Comparison of ENCODE assay signal across 14 cellular contexts in the genomic region with DNA sequence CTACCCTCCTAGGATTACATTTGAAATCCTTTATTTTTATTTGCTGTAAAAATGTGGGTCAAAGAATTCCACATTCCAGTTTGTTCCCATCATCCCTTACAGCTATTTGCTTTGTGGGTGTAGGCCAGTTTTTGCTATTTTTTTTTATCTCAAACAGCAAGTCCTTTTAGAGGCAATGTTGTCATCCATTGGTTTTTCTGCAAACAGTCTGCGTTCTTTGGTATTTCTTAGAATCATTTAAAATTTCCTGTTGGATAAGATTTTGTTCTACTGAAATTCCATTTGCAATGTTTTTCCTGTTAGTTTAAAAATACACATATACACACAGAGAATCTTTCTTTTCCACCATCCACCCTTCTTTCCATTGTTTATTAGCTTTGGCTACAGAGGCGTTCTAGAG. TPM values are rescaled to one million over a fixed set of nuclear protein-coding genes. Genes with fewer than 3 reads are reported as not detected.
A peak's percentile ranks its signal among the peaks of the same experiment; 100 is the strongest.
DNase-seq lines count a peak whose midpoint lies in the region; ATAC-seq and TF ChIP-seq lines count a peak whose summit lies in the region.
"Had no signal": no experiment of that assay in that cellular context is flagged by ENCODE, and none has a peak within 500 bp of the region (broad histone marks: within the 10 kb centered on the region; RNA-seq: fewer than 3 reads in every experiment).

No MANE protein-coding gene starts in this region.

- H3K4me3 Mint-ChIP-seq in natural killer cell treated with Interleukin-12 subunit alpha and Interleukin-12 subunit beta and Interleukin-15 and Interleukin-18, amount 100 ng/mL, for 72 hours: no peak overlapping the region
- H3K4me3 Mint-ChIP-seq: central memory CD8-positive, alpha-beta T cell had no signal

- no peaks in the 10 kb centered on the region for H3K36me3 ChIP-seq in stomach smooth muscle (ENCODE audit: control insufficient read depth in 2 of 2, insufficient read depth in 2 of 2, low read length in 2 of 2)

- H3K4me1 Mint-ChIP-seq in natural killer cell treated with Interleukin-12 subunit alpha and Interleukin-12 subunit beta and Interleukin-15 and Interleukin-18, amount 100 ng/mL, for 72 hours (ENCODE audit: low read depth in 2 of 2): peaks cover 0 to 2% of the 10 kb centered on the region in 2 donors

- no peaks in the 10 kb centered on the region for H3K27me3 ChIP-seq in stomach smooth muscle (ENCODE audit: control insufficient read depth in 1 of 2, insufficient read depth in 2 of 2, low read length in 2 of 2)

- no peaks in the 10 kb centered on the region for H3K36me3 Mint-ChIP-seq in natural killer cell treated with Interleukin-12 subunit alpha and Interleukin-12 subunit beta and Interleukin-15 and Interleukin-18, amount 100 ng/mL, for 72 hours

- H3K4me1 ChIP-seq in stomach smooth muscle (ENCODE audit: control insufficient read depth, insufficient read depth, low read length): peaks cover 65% of the 10 kb centered on the region

- peak; percentile 59 for DNase-seq in GM03348 (ENCODE audit: low spot score)
- peak; percentile 78 for DNase-seq in astrocyte of the spinal cord (ENCODE audit: low read depth, low spot score)
- peak; percentile 75 for DNase-seq in iris pigment epithelial cell (ENCODE audit: low read depth)
- no peak for DNase-seq in NCI-H748 (lab: John Stamatoyannopoulos, UW; ENCODE audit: unreplicated experiment)
- DNase-seq in natural killer cell treated with Interleukin-12 subunit alpha and Interleukin-12 subunit beta and Interleukin-15 and Interleukin-18, amount 100 ng/mL, for 72 hours (ENCODE audit: low spot score): no peak
- no peak for DNase-seq in posterior cingulate gyrus
- DNase-seq: activated gamma-delta T cell treated with Interleukin-2 at 50 U/mL for 16 hours; KBM-7; NCI-H187 treated with DMSO at 0.1 percent for 48 hours; NCI-H69; stimulated activated CD4-positive, alpha-beta T cell treated with anti-CD3 and anti-CD28 coated beads, Interleukin-4, amount 100 ng/mL, for 1 hour had no signal

- ATAC-seq in natural killer cell treated with Interleukin-12 subunit alpha and Interleukin-12 subunit beta and Interleukin-15 and Interleukin-18, amount 100 ng/mL, for 72 hours: no peak
- no peak for ATAC-seq in HG02763 (IDR thresholded peaks at IDR 0.05; ENCODE audit: unreplicated experiment)

- no peaks in the 10 kb centered on the region for H3K9me3 Mint-ChIP-seq in natural killer cell treated with Interleukin-12 subunit alpha and Interleukin-12 subunit beta and Interleukin-15 and Interleukin-18, amount 100 ng/mL, for 72 hours
- H3K9me3 Mint-ChIP-seq: central memory CD8-positive, alpha-beta T cell had no signal

- no peak overlapping the region for H3K27ac Mint-ChIP-seq in natural killer cell treated with Interleukin-12 subunit alpha and Interleukin-12 subunit beta and Interleukin-15 and Interleukin-18, amount 100 ng/mL, for 72 hours

- intact Hi-C loops in posterior cingulate gyrus (cut with DNase I): no loop called here

- H3K4me3 ChIP-seq in astrocyte of the spinal cord (ENCODE audit: low read depth, low read length) (no peak overlapping the region), stomach smooth muscle (ENCODE audit: low read length in 2 of 2) (no peak overlapping the region)

- H3K27ac ChIP-seq in stomach smooth muscle (ENCODE audit: low read length): peak overlapping the region; percentile 93

- in situ Hi-C loops in astrocyte of the spinal cord (cut with HindIII; ENCODE audit: low sequenced_read_pairs): no loop called here

- H3K27me3 Mint-ChIP-seq in natural killer cell treated with Interleukin-12 subunit alpha and Interleukin-12 subunit beta and Interleukin-15 and Interleukin-18, amount 100 ng/mL, for 72 hours: no peaks in the 10 kb centered on the region
- H3K27me3 Mint-ChIP-seq: central memory CD8-positive, alpha-beta T cell had no signal

- TF ChIP-seq CTCF in astrocyte of the spinal cord (IDR thresholded peaks at IDR 0.05; ENCODE audit: low read depth, low read length): no peak

- no peak overlapping the region for H3K9ac ChIP-seq in stomach smooth muscle (ENCODE audit: low read length in 2 of 2)

- H3K9me3 ChIP-seq in stomach smooth muscle (ENCODE audit: control insufficient read depth in 2 of 2, low read length in 2 of 2): no peaks in the 10 kb centered on the region

RNA-seq across cellular contexts. Expression of gene STK38L, which starts 53.3 kb away (rescaled TPM):
- 10 to 100 TPM; 13.7 to 14.5 TPM for total RNA-seq in natural killer cell treated with Interleukin-12 subunit alpha and Interleukin-12 subunit beta and Interleukin-15 and Interleukin-18, amount 100 ng/mL, for 72 hours

Comparison
In these comparisons a context has a peak if more than half of its experiments do, and no peak if none do; other contexts are left out.
1. DNase-seq: peak in GM03348 (single experiment), astrocyte of the spinal cord (single experiment) and iris pigment epithelial cell (single experiment); none in NCI-H748 (single experiment), natural killer cell treated with Interleukin-12 subunit alpha and Interleukin-12 subunit beta and Interleukin-15 and Interleukin-18, amount 100 ng/mL, for 72 hours (single experiment) and posterior cingulate gyrus (0 of 10).